In genomic region chr17:74101527-74101926, GRCh38 we compare ENCODE assay signal across 29 cellular contexts.
"Had no signal": no experiment of that assay in that cellular context is flagged by ENCODE, and none has a peak within 500 bp of the region (broad histone marks: within the 10 kb centered on the region; RNA-seq: fewer than 3 reads in every experiment).

No MANE protein-coding gene starts in this region.

- H3K36me3 ChIP-seq: ascending aorta, breast epithelium, cardiac muscle cell had no signal

- H3K4me3 ChIP-seq: ascending aorta, breast epithelium, cardiac muscle cell, coronary artery, dorsolateral prefrontal cortex had no signal

- H3K9me3 ChIP-seq: ascending aorta, breast epithelium had no signal

- ATAC-seq: activated naive CD4-positive, alpha-beta T cell treated with anti-CD3 and anti-CD28 coated beads, Interleukin-2, amount 50 U/mL, for 72 hours; activated T-cell treated with anti-CD3 and anti-CD28 coated beads, Interleukin-2, amount 50 U/mL, for 72 hours; esophagus mucosa; WTC11 had no signal

- DNase-seq: activated CD4-positive, alpha-beta memory T cell treated with anti-CD3 and anti-CD28 coated beads, Interleukin-2, amount 10 ng/mL, durations not matched to agents 7 days and 5 days; activated CD4-positive, alpha-beta T cell treated with anti-CD3 and anti-CD28 coated beads for 1 hour; activated CD4-positive, alpha-beta T cell treated with anti-CD3 and anti-CD28 coated beads for 4 hours; activated CD4-positive, alpha-beta T cell treated with anti-CD3 and anti-CD28 coated beads, Interleukin-2, amount 10 ng/mL, durations not matched to agents 7 days and 5 days; activated CD4-positive, alpha-beta T cell treated with anti-CD3 and anti-CD28 coated beads, Interleukin-2, amount 50 U/mL, for 4 hours; activated CD8-positive, alpha-beta memory T cell treated with anti-CD3 and anti-CD28 coated beads, Interleukin-2, amount 50 U/mL, for 48 hours; activated gamma-delta T cell; activated naive CD4-positive, alpha-beta T cell; activated naive CD4-positive, alpha-beta T cell treated with anti-CD3 and anti-CD28 coated beads, Interleukin-2, amount 10 ng/mL, durations not matched to agents 7 days and 5 days; activated naive CD8-positive, alpha-beta T cell treated with anti-CD3 and anti-CD28 coated beads, Interleukin-2, amount 10 ng/mL, durations not matched to agents 7 days and 5 days; activated T-cell treated with anti-CD3 and anti-CD28 coated beads for 4 hours; activated T-cell treated with anti-CD3 and anti-CD28 coated beads, Interleukin-2, amount 50 U/mL, for 24 hours; activated T-cell treated with anti-CD3 and anti-CD28 coated beads, Interleukin-2, amount 50 U/mL, for 72 hours; central memory CD4-positive, alpha-beta T cell; cerebellar nuclear complex; effector memory CD4-positive, alpha-beta T cell; endodermal cell; foreskin fibroblast; head of caudate nucleus; T-helper 2 cell had no signal

- H3K4me1 ChIP-seq: ascending aorta, breast epithelium had no signal

- H3K27me3 ChIP-seq: ascending aorta, cardiac muscle cell had no signal

- H3K27ac ChIP-seq: ascending aorta, breast epithelium, cardiac muscle cell, coronary artery, dorsolateral prefrontal cortex, VCaP had no signal
